Comparison of ENCODE assay signal across 1 cellular context in genomic region chr12:49827351-49828099, GRCh38.
TF ChIP-seq lines count a peak whose summit lies in the region.

No MANE protein-coding gene starts in this region.

TF ChIP-seq in HepG2, 621 proteins besides CTCF, POLR2A, EP300 and RAD21 (continued from another document and continues in another):
- no peak for TF ChIP-seq NR0B2 (CRISPR knock-in tag; IDR thresholded peaks at IDR 0.05)
- TF ChIP-seq ZNF574 (CRISPR knock-in tag; IDR thresholded peaks at IDR 0.05) = peak; percentile 30
- no peak for TF ChIP-seq ZBTB21 (CRISPR knock-in tag; IDR thresholded peaks at IDR 0.05)
- TF ChIP-seq TMF1 (CRISPR knock-in tag; IDR thresholded peaks at IDR 0.05; ENCODE audit: low read depth) = no peak
- TF ChIP-seq PHF20 (CRISPR knock-in tag; IDR thresholded peaks at IDR 0.05) = peak; percentile 60; the same call in 1 of the 2 replicates
- 0 out of 2 replicates have a peak, but pooled peaks have one; percentile 45 for TF ChIP-seq YEATS4 (CRISPR knock-in tag; IDR thresholded peaks at IDR 0.05; ENCODE audit: borderline replicate concordance)
- TF ChIP-seq MBD4 (IDR thresholded peaks at IDR 0.05; ENCODE audit: borderline replicate concordance, low read length) = no peak
- no peak for TF ChIP-seq PHB2 (IDR thresholded peaks at IDR 0.05; ENCODE audit: partially characterized antibody)
- no peak for TF ChIP-seq U2AF1 (optimal IDR thresholded peaks at IDR 0.05; ENCODE audit: low read depth, low read length)
- TF ChIP-seq IRF2 (CRISPR knock-in tag; IDR thresholded peaks at IDR 0.05) = peak; percentile 70
- 0 out of 2 replicates have a peak, but pooled peaks have one; percentile 7 for TF ChIP-seq NFYC (CRISPR knock-in tag; IDR thresholded peaks at IDR 0.05)
- TF ChIP-seq ZNF253 (CRISPR knock-in tag; IDR thresholded peaks at IDR 0.05; ENCODE audit: borderline replicate concordance) = no peak
- no peak for TF ChIP-seq ZNF841 (CRISPR knock-in tag; IDR thresholded peaks at IDR 0.05; ENCODE audit: borderline replicate concordance)
- peak; percentile 51; the same call in 1 of the 2 replicates for TF ChIP-seq ATF7-NPFF (CRISPR knock-in tag; IDR thresholded peaks at IDR 0.05; ENCODE audit: low read depth)
- no peak for TF ChIP-seq MAFK (conservative IDR thresholded peaks at IDR 0.05 in 1 of 2, IDR thresholded peaks at IDR 0.05 in 1 of 2; ENCODE audit: low read length in 2 of 2)
- peak; percentile 63; the same call in 1 of the 2 replicates for TF ChIP-seq ZNF761 (CRISPR knock-in tag; conservative IDR thresholded peaks at IDR 0.05)
- TF ChIP-seq SNAI1 (CRISPR knock-in tag; IDR thresholded peaks at IDR 0.05; ENCODE audit: borderline replicate concordance) = peak; percentile 4; the same call in 1 of the 2 replicates
- TF ChIP-seq NRL (CRISPR knock-in tag; IDR thresholded peaks at IDR 0.05; ENCODE audit: borderline replicate concordance) = peak; percentile 88; the same call in 1 of the 2 replicates
- no peak for TF ChIP-seq ZNF629 (CRISPR knock-in tag; conservative IDR thresholded peaks at IDR 0.05)
- TF ChIP-seq ATF5 (CRISPR knock-in tag; IDR thresholded peaks at IDR 0.05; ENCODE audit: low read depth) = no peak
- no peak for TF ChIP-seq ARHGAP35 (CRISPR knock-in tag; IDR thresholded peaks at IDR 0.05; ENCODE audit: borderline replicate concordance)
- 0 out of 2 replicates have a peak, but pooled peaks have one; percentile 48 for TF ChIP-seq RNF219 (CRISPR knock-in tag; IDR thresholded peaks at IDR 0.05)
- TF ChIP-seq ZNF564 (CRISPR knock-in tag; IDR thresholded peaks at IDR 0.05) = peak; percentile 53; the same call in 1 of the 2 replicates
- TF ChIP-seq NR2C2 (CRISPR knock-in tag; IDR thresholded peaks at IDR 0.05; ENCODE audit: borderline replicate concordance) = peak; percentile 97
- peak; percentile 76; the same call in 1 of the 2 replicates for TF ChIP-seq HES4 (CRISPR knock-in tag; IDR thresholded peaks at IDR 0.05; ENCODE audit: borderline replicate concordance)
- TF ChIP-seq TOE1 (CRISPR knock-in tag; IDR thresholded peaks at IDR 0.05) = no peak
- 0 out of 2 replicates have a peak, but pooled peaks have one; percentile 21 for TF ChIP-seq ZBTB26 (CRISPR knock-in tag; IDR thresholded peaks at IDR 0.05; ENCODE audit: borderline replicate concordance)
- no peak for TF ChIP-seq ZZZ3 (CRISPR knock-in tag; IDR thresholded peaks at IDR 0.05; ENCODE audit: borderline replicate concordance)
- no peak for TF ChIP-seq FOXA1 (IDR thresholded peaks at IDR 0.05)
- no peak for TF ChIP-seq FOXA1 (CRISPR knock-in tag; IDR thresholded peaks at IDR 0.05)
- TF ChIP-seq TFAP4 (IDR thresholded peaks at IDR 0.05; ENCODE audit: borderline replicate concordance, low read depth) = peak; percentile 82; the same call in 1 of the 2 replicates
- TF ChIP-seq NCOR1 (IDR thresholded peaks at IDR 0.05; ENCODE audit: borderline replicate concordance, low read length) = no peak
- no peak for TF ChIP-seq ZNF557 (CRISPR knock-in tag; IDR thresholded peaks at IDR 0.05)
- peak; percentile 54; the same call in 1 of the 2 replicates for TF ChIP-seq ZNF121 (CRISPR knock-in tag; IDR thresholded peaks at IDR 0.05)
- TF ChIP-seq KLF6 (CRISPR knock-in tag; IDR thresholded peaks at IDR 0.05) = no peak
- TF ChIP-seq KAT7 (CRISPR knock-in tag; IDR thresholded peaks at IDR 0.05; ENCODE audit: borderline replicate concordance) = no peak; the same call in 1 of the 2 replicates
- TF ChIP-seq HMGXB4 (CRISPR knock-in tag; IDR thresholded peaks at IDR 0.05; ENCODE audit: borderline replicate concordance in 1 of 2, low read depth in 1 of 2) = peak in 1 of 2 experiments; percentile 60; a peak in 2 of 4 replicates
- peak; percentile 36; the same call in 1 of the 2 replicates for TF ChIP-seq CHCHD3 (CRISPR knock-in tag; IDR thresholded peaks at IDR 0.05)
- peak; percentile 88 for TF ChIP-seq PATZ1 (CRISPR knock-in tag; IDR thresholded peaks at IDR 0.05)
- TF ChIP-seq ZNF724P (CRISPR knock-in tag; IDR thresholded peaks at IDR 0.05; ENCODE audit: borderline replicate concordance) = 0 out of 2 replicates have a peak, but pooled peaks have one; percentile 32
- TF ChIP-seq ZNF646 (CRISPR knock-in tag; IDR thresholded peaks at IDR 0.05) = no peak
